ENCODE assay signal across 13 cellular contexts in the genomic region with DNA sequence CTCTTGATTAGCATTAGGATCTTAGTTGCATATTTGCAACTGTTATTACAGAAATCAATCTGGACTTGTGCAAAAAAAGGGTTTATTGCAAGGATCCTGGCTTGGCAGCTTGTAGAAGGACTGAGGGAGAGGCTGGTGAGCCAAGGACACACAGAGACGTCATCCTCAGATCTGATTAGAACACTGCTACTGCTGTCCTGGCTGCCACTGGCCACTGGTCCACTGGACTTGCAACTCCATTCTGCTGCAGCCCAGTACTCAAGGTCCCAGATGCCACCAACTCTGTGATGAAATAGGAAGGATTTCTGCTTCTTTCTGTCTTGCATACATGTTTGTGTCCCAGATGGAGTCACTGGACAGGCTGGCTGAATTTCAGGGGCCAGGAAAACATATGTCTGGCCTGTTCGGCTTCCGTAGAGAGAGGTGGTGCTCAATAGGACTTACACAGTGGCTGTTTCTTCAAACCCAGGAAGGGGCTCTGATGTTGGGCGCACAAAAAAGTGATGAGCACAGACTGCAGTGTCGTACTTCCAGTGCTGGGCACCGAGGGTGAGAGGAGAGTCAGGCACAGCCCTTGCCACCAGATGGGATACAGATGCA.
"Had no signal": no experiment of that assay in that cellular context is flagged by ENCODE, and none has a peak within 500 bp of the region (broad histone marks: within the 10 kb centered on the region; RNA-seq: fewer than 3 reads in every experiment).

No MANE protein-coding gene starts in this region.

- H3K9me3 ChIP-seq: pancreas, thyroid gland had no signal

- H3K4me3 Mint-ChIP-seq: activated CD4-positive, alpha-beta memory T cell treated with anti-CD3 and anti-CD28 coated beads, Interleukin-2, amount 10 ng/mL, durations not matched to agents 7 days and 5 days; activated naive CD4-positive, alpha-beta T cell treated with anti-CD3 and anti-CD28 coated beads for 36 hours; naive thymus-derived CD4-positive, alpha-beta T cell; stimulated activated memory B cell treated with anti-CD40 and anti-IgM and Interleukin-4, amounts not matched to agents 10 μg/mL and 1 μg/mL and 100 μg/mL, for 72 hours had no signal

- H3K4me3 ChIP-seq: pancreas, thyroid gland had no signal

- ATAC-seq: naive thymus-derived CD4-positive, alpha-beta T cell; SK-N-SH treated with all-trans-retinoic acid at 6 μM for 48 hours; stimulated activated memory B cell treated with anti-CD40 and anti-IgM and Interleukin-4, amounts not matched to agents 10 μg/mL and 1 μg/mL and 100 μg/mL, for 72 hours had no signal

- H3K27ac ChIP-seq: pancreas, thyroid gland, VCaP had no signal

- H3K36me3 ChIP-seq: pancreas, thyroid gland had no signal

- H3K4me1 ChIP-seq: pancreas, thyroid gland had no signal

- H3K27me3 ChIP-seq: pancreas, thyroid gland had no signal

- DNase-seq: activated CD4-positive, alpha-beta T cell treated with anti-CD3 and anti-CD28 coated beads for 1 hour; activated naive CD4-positive, alpha-beta T cell treated with anti-CD3 and anti-CD28 coated beads for 36 hours; activated T-cell treated with anti-CD3 and anti-CD28 coated beads for 4 hours; foreskin fibroblast; naive thymus-derived CD4-positive, alpha-beta T cell; stimulated activated CD4-positive, alpha-beta T cell treated with anti-CD3 and anti-CD28 coated beads, Interleukin-2, amount 100 ng/mL, for 48 hours; T-helper 1 cell; thyroid gland had no signal

- H3K27ac Mint-ChIP-seq: activated CD4-positive, alpha-beta memory T cell treated with anti-CD3 and anti-CD28 coated beads, Interleukin-2, amount 10 ng/mL, durations not matched to agents 7 days and 5 days; activated naive CD4-positive, alpha-beta T cell treated with anti-CD3 and anti-CD28 coated beads for 36 hours; naive thymus-derived CD4-positive, alpha-beta T cell; stimulated activated memory B cell treated with anti-CD40 and anti-IgM and Interleukin-4, amounts not matched to agents 10 μg/mL and 1 μg/mL and 100 μg/mL, for 72 hours had no signal

- H3K4me1 Mint-ChIP-seq: activated CD4-positive, alpha-beta memory T cell treated with anti-CD3 and anti-CD28 coated beads, Interleukin-2, amount 10 ng/mL, durations not matched to agents 7 days and 5 days; naive thymus-derived CD4-positive, alpha-beta T cell; stimulated activated memory B cell treated with anti-CD40 and anti-IgM and Interleukin-4, amounts not matched to agents 10 μg/mL and 1 μg/mL and 100 μg/mL, for 72 hours had no signal

- H3K36me3 Mint-ChIP-seq: stimulated activated memory B cell treated with anti-CD40 and anti-IgM and Interleukin-4, amounts not matched to agents 10 μg/mL and 1 μg/mL and 100 μg/mL, for 72 hours had no signal
